8 cellular contexts compared by ENCODE assay signal in the genomic region with DNA sequence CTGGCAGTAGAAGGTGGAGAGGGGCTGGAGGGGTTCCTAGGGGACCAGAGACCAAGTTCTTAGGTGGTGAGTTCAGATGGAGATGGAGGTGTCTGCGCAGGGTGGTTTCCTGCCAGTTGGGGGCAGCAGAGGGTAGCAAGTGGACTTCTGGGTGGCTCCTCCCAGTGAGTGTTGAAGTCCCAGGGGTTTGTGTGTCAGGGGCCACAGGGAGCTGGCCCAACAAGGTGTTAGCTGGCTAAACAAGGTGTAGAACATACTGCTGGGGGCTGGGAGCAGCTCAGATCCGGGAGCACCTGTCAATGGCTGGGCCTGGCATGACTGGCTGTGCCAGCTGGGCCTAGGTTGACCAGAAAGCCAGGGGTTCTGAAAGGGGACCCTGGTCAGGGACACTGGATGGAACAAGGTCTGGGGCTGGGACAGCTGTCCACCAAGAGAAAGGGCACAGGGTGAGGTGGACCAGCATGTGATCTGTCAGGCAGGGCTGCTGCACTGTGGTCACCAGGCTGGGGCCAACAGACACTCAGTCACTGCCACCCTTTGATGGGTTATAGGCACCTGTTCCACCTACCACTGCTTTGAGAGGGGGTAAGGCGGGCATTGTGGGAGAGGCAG. TPM values are rescaled to one million over a fixed set of nuclear protein-coding genes. Genes with fewer than 3 reads are reported as not detected.
DNase-seq lines count a peak whose midpoint lies in the region; ATAC-seq, FAIRE-seq and TF ChIP-seq lines count a peak whose summit lies in the region.

No MANE protein-coding gene starts in this region.

- no peak overlapping the region for H3K4me2 ChIP-seq in endothelial cell of umbilical vein (ENCODE audit: insufficient read depth, low read length)

- no peaks in the 10 kb centered on the region for H3K4me1 ChIP-seq in HAP-1
- H3K4me1 ChIP-seq in endothelial cell of umbilical vein (ENCODE audit: control insufficient read depth, extremely low read depth, insufficient read depth, low read length) = no peaks in the 10 kb centered on the region

- peak; percentile 90 to 91 for TF ChIP-seq CTCF in endothelial cell of umbilical vein (IDR thresholded peaks at IDR 0.05; ENCODE audit: extremely low read depth in 1 of 2, insufficient read depth in 1 of 2, low read depth in 1 of 2, low read length in 2 of 2)

- in situ Hi-C loops in HAP-1 (cut with MboI; ENCODE audit: low sequenced_read_pairs) = loop anchor here (5.0 kb wide), 1 partner anchor 305 kb away; no protein-coding TSS in a partner anchor

- no peak overlapping the region for H3K4me3 Mint-ChIP-seq in activated CD4-positive, alpha-beta memory T cell treated with anti-CD3 and anti-CD28 coated beads for 36 hours
- no peak overlapping the region for H3K4me3 Mint-ChIP-seq in stimulated activated naive CD8-positive, alpha-beta T cell treated with anti-CD3 and anti-CD28 coated beads, Interleukin-15, amount 100 ng/mL, for 72 hours

- no TSS peak for BruUV-seq in endothelial cell of umbilical vein (replicated peaks; lab: Mats Ljungman, UMichigan)

- H3K27me3 ChIP-seq in HAP-1 (ENCODE audit: low read depth) (no peaks in the 10 kb centered on the region), endothelial cell of umbilical vein (ENCODE audit: control insufficient read depth in 2 of 2, insufficient read depth in 2 of 2, low read length in 2 of 2) (no peaks in the 10 kb centered on the region)

- peaks cover 11% of the 10 kb centered on the region for H3K27me3 Mint-ChIP-seq in activated CD4-positive, alpha-beta memory T cell treated with anti-CD3 and anti-CD28 coated beads for 36 hours
- peaks cover 36% of the 10 kb centered on the region for H3K27me3 Mint-ChIP-seq in stimulated activated naive CD8-positive, alpha-beta T cell treated with anti-CD3 and anti-CD28 coated beads, Interleukin-15, amount 100 ng/mL, for 72 hours

- no peaks in the 10 kb centered on the region for H3K9me1 ChIP-seq in endothelial cell of umbilical vein (replicated peaks; ENCODE audit: control insufficient read depth, extremely low read depth, insufficient read depth, low read length)

- no peak overlapping the region for H3K4me3 ChIP-seq in HAP-1
- no peak overlapping the region for H3K4me3 ChIP-seq in endothelial cell of umbilical vein (replicated peaks in 1 of 3; ENCODE audit: insufficient read depth in 1 of 3, low read depth in 1 of 3, low read length in 3 of 3)

- no peaks in the 10 kb centered on the region for H3K9me3 Mint-ChIP-seq in activated CD4-positive, alpha-beta memory T cell treated with anti-CD3 and anti-CD28 coated beads for 36 hours
- no peaks in the 10 kb centered on the region for H3K9me3 Mint-ChIP-seq in stimulated activated naive CD8-positive, alpha-beta T cell treated with anti-CD3 and anti-CD28 coated beads, Interleukin-15, amount 100 ng/mL, for 72 hours

- dilution Hi-C loops in endothelial cell of umbilical vein (cut with MboI; ENCODE audit: extremely low pct_ligation_motif_present, low sequenced_read_pairs) = no loop called here

- no peaks in the 10 kb centered on the region for H3K36me3 Mint-ChIP-seq in activated CD4-positive, alpha-beta memory T cell treated with anti-CD3 and anti-CD28 coated beads for 36 hours

- H3K9me3 ChIP-seq in HAP-1 = no peaks in the 10 kb centered on the region
- no peaks in the 10 kb centered on the region for H3K9me3 ChIP-seq in endothelial cell of umbilical vein (replicated peaks; ENCODE audit: control insufficient read depth, insufficient read depth, low read length)

- ATAC-seq in stimulated activated naive CD8-positive, alpha-beta T cell treated with anti-CD3 and anti-CD28 coated beads, Interleukin-15, amount 100 ng/mL, for 72 hours = peak; percentile 83
- no peak for ATAC-seq in HG03097 (IDR thresholded peaks at IDR 0.05; ENCODE audit: low FRiP score, unreplicated experiment)

- H3K79me2 ChIP-seq in endothelial cell of umbilical vein (ENCODE audit: control insufficient read depth, insufficient read depth, low read length) = no peaks in the 10 kb centered on the region

- no peaks in the 10 kb centered on the region for H4K20me1 ChIP-seq in endothelial cell of umbilical vein (replicated peaks; ENCODE audit: control insufficient read depth, extremely low read depth, insufficient read depth, low read length)

- CTCF ChIA-PET in activated CD4-positive, alpha-beta memory T cell treated with anti-CD3 and anti-CD28 coated beads for 36 hours (lab: Charles Lee) = interaction anchor here (0.7 to 1.8 kb wide), 10 partner anchors 9 to 438 kb away, joined by 3 to 6 read pairs (median 4); no protein-coding TSS in a partner anchor
- CTCF ChIA-PET in endothelial cell of umbilical vein (lab: Charles Lee) = interaction anchor here (0.6 to 7.8 kb wide), 42 partner anchors 11 to 435 kb away, joined by 3 to 143 read pairs (median 4); no protein-coding TSS in a partner anchor

- POLR2A ChIA-PET in activated CD4-positive, alpha-beta memory T cell treated with anti-CD3 and anti-CD28 coated beads for 36 hours (lab: Charles Lee) = no interaction called here
- POLR2A ChIA-PET in endothelial cell of umbilical vein (lab: Charles Lee) = no interaction called here

- H3K27ac Mint-ChIP-seq in activated CD4-positive, alpha-beta memory T cell treated with anti-CD3 and anti-CD28 coated beads for 36 hours = no peak overlapping the region
- peak overlapping the region; percentile 15 to 60 for H3K27ac Mint-ChIP-seq in stimulated activated naive CD8-positive, alpha-beta T cell treated with anti-CD3 and anti-CD28 coated beads, Interleukin-15, amount 100 ng/mL, for 72 hours

- no peak for TF ChIP-seq POLR2A in endothelial cell of umbilical vein (IDR thresholded peaks at IDR 0.05; ENCODE audit: low read depth, low read length)

- H3K9ac ChIP-seq in endothelial cell of umbilical vein (replicated peaks; ENCODE audit: extremely low read depth, insufficient read depth, low read length) = no peak overlapping the region

- no peak overlapping the region for H3K27ac ChIP-seq in endothelial cell of umbilical vein (ENCODE audit: insufficient read depth, low read depth, low read length)

- no peaks in the 10 kb centered on the region for H3K4me1 Mint-ChIP-seq in activated CD4-positive, alpha-beta memory T cell treated with anti-CD3 and anti-CD28 coated beads for 36 hours (ENCODE audit: low read depth)
- no peaks in the 10 kb centered on the region for H3K4me1 Mint-ChIP-seq in stimulated activated naive CD8-positive, alpha-beta T cell treated with anti-CD3 and anti-CD28 coated beads, Interleukin-15, amount 100 ng/mL, for 72 hours

- H3K36me3 ChIP-seq in HAP-1 (replicated peaks) (no peaks in the 10 kb centered on the region), endothelial cell of umbilical vein (ENCODE audit: control insufficient read depth in 2 of 2, extremely low read depth in 1 of 2, insufficient read depth in 2 of 2, low read length in 2 of 2) (peaks cover 0 to 2% of the 10 kb centered on the region in 2 experiments)

- FAIRE-seq in endothelial cell of umbilical vein (lab: Jason Lieb, UNC) = peak; percentile 91

- intact Hi-C loops in activated CD4-positive, alpha-beta memory T cell treated with anti-CD3 and anti-CD28 coated beads for 36 hours (cut with micrococcal nuclease) = loop anchor here (1.0 to 10.0 kb wide), 3 partner anchors 132 to 436 kb away; no protein-coding TSS in a partner anchor
- intact Hi-C loops in endothelial cell of umbilical vein (cut with micrococcal nuclease) = loop anchor here (1.0 to 5.0 kb wide), 3 partner anchors 8 to 410 kb away; no protein-coding TSS in a partner anchor

- H2AFZ ChIP-seq in endothelial cell of umbilical vein (ENCODE audit: low read depth, low read length) = no peak overlapping the region

- DNase-seq in ELR (ENCODE audit: low read depth) (peak; percentile 74), HAP-1 (ENCODE audit: low spot score in 2 of 2) (peak; percentile 50 to 88), NCI-H2196 (lab: John Stamatoyannopoulos, UW; ENCODE audit: unreplicated experiment) (peak; percentile 81), endothelial cell of umbilical vein (ENCODE audit: low read depth, low spot score) (peak; percentile 78), mucosa of gallbladder (ENCODE audit: low spot score) (peak; percentile 82)
- peak; percentile 80 for DNase-seq in activated CD4-positive, alpha-beta memory T cell treated with anti-CD3 and anti-CD28 coated beads for 36 hours
- peak; percentile 72 to 76 for DNase-seq in stimulated activated naive CD8-positive, alpha-beta T cell treated with anti-CD3 and anti-CD28 coated beads, Interleukin-15, amount 100 ng/mL, for 72 hours

TF ChIP-seq in endothelial cell of umbilical vein, 7 proteins besides CTCF, POLR2A, EP300 and RAD21:
- TF ChIP-seq GATA2 (IDR thresholded peaks at IDR 0.05; ENCODE audit: insufficient read depth, insufficient read length, low read depth, low read length) = no peak
- no peak for TF ChIP-seq FOS (IDR thresholded peaks at IDR 0.05; ENCODE audit: borderline replicate concordance, insufficient read depth, low read length)
- no peak for TF ChIP-seq POLR2AphosphoS5 (IDR thresholded peaks at IDR 0.05; ENCODE audit: insufficient read depth, low read depth, low read length)
- TF ChIP-seq MYC (IDR thresholded peaks at IDR 0.05; ENCODE audit: low read depth, low read length) = no peak
- no peak for TF ChIP-seq MAX (IDR thresholded peaks at IDR 0.05; ENCODE audit: insufficient read depth, insufficient read length)
- no peak for TF ChIP-seq JUN (IDR thresholded peaks at IDR 0.05; ENCODE audit: borderline replicate concordance, insufficient read depth, insufficient read length, low read depth)
- no peak for TF ChIP-seq EZH2 (IDR thresholded peaks at IDR 0.05; ENCODE audit: borderline replicate concordance, low read depth, low read length, severe bottlenecking)

RNA-seq across cellular contexts. Expression of gene DAB2IP, which starts 35.6 kb away (rescaled TPM):
- not detected for total RNA-seq in activated CD4-positive, alpha-beta memory T cell treated with anti-CD3 and anti-CD28 coated beads for 36 hours
- total RNA-seq in endothelial cell of umbilical vein = 48.4 and 53.6 TPM in 2 replicates
- 29.2 and 29.9 TPM in 2 replicates for polyA plus RNA-seq in endothelial cell of umbilical vein
- polyA plus RNA-seq in endothelial cell of umbilical vein (2011; cell fraction: cytosol; rRNA removed) = 30.3 and 32.7 TPM in 2 replicates
- polyA plus RNA-seq in endothelial cell of umbilical vein (2011; cell fraction: nucleus; rRNA removed) = 51.8 and 52.0 TPM in 2 replicates
- polyA plus RNA-seq in endothelial cell of umbilical vein (2012) = 26.9 and 27.1 TPM in 2 replicates
- polyA minus RNA-seq in endothelial cell of umbilical vein = 67.5 and 90.9 TPM in 2 replicates
- polyA minus RNA-seq in endothelial cell of umbilical vein (2011; cell fraction: cytosol; rRNA and poly(A)+ RNA removed) = 12.8 TPM
- 33.9 and 35.2 TPM in 2 replicates for polyA minus RNA-seq in endothelial cell of umbilical vein (2011; cell fraction: nucleus; rRNA and poly(A)+ RNA removed)
- total RNA-seq in mucosa of gallbladder = 114 TPM

Comparison
In these comparisons a context has a peak if more than half of its experiments do, and no peak if none do; other contexts are left out.
1. RNA of gene DAB2IP, which starts 35.6 kb away (total RNA-seq): 114 TPM in mucosa of gallbladder (single experiment) and 48.4 to 53.6 TPM in endothelial cell of umbilical vein; not detected in activated CD4-positive, alpha-beta memory T cell treated with anti-CD3 and anti-CD28 coated beads for 36 hours; every median in the first group is over 10 times any median in the second.
2. Peak in every context shown above with its lines, with median percentiles within 50 percentile points of each other: DNase-seq.